In the genomic region with DNA sequence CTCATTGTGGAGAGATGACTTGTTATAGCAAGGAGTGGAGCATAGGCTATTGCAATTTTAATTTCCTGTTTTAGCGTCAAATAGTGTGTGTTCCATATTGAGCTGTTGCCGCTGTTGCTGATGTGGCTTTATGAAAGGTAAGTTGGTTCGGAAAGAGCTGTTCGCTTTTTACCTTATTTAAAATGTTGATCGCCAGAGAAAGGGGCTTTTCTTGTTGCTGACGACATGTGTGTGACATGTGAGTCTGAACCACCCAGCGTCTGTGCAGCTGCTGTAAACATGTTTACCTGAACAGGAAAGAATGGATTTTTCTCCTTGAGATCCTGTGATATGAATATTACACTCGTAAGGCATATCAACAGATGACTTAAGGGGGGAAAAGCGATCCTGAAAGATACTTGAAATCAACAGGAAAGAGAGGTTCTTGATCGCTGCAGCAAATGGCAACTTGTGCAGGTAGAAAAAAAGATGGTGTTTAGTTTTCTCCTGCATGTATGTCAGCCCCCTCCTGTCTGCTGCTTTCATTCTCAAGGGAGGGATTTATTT, we compare ENCODE assay signal across 8 cellular contexts. TPM values are rescaled to one million over a fixed set of nuclear protein-coding genes. Genes with fewer than 3 reads are reported as not detected.
DNase-seq lines count a peak whose midpoint lies in the region; ATAC-seq, FAIRE-seq and TF ChIP-seq lines count a peak whose summit lies in the region.

No MANE protein-coding gene starts in this region.

- TF ChIP-seq CTCF in AG10803 (conservative IDR thresholded peaks at IDR 0.05; ENCODE audit: low read length) (no peak), fibroblast of villous mesenchyme (IDR thresholded peaks at IDR 0.05; ENCODE audit: insufficient read depth, low read depth, low read length) (no peak)

- H3K4me3 ChIP-seq in AG10803 (ENCODE audit: low read length) (peak overlapping the region; percentile 88), fibroblast of villous mesenchyme (ENCODE audit: low read depth, low read length) (peak overlapping the region; percentile 94), skeletal muscle satellite cell (ENCODE audit: low read length) (peak overlapping the region; percentile 83)

- POLR2A ChIA-PET in activated CD4-positive, alpha-beta memory T cell treated with anti-CD3 and anti-CD28 coated beads, Interleukin-2, amount 10 ng/mL, durations not matched to agents 7 days and 5 days (lab: Charles Lee): interaction anchor here (0.9 to 1.0 kb wide), 3 partner anchors 290 to 616 kb away, joined by 3 to 5 read pairs (median 3); a partner anchor contains a TSS

- peak overlapping the region; percentile 94 for H3K4me2 ChIP-seq in skeletal muscle satellite cell (ENCODE audit: low read length)

- H3K4me1 ChIP-seq in skeletal muscle satellite cell (ENCODE audit: control insufficient read depth, insufficient read depth, low read length): peaks cover 41% of the 10 kb centered on the region

- no peak for ATAC-seq in HG02610 (IDR thresholded peaks at IDR 0.05; ENCODE audit: unreplicated experiment)

- H3K36me3 ChIP-seq in skeletal muscle satellite cell (ENCODE audit: insufficient read depth, low read length): no peaks in the 10 kb centered on the region

- H3K36me3 Mint-ChIP-seq in activated CD4-positive, alpha-beta memory T cell treated with anti-CD3 and anti-CD28 coated beads, Interleukin-2, amount 10 ng/mL, durations not matched to agents 7 days and 5 days (ENCODE audit: low read depth): peaks cover 23% of the 10 kb centered on the region

- peak overlapping the region; percentile 88 for H3K4me3 Mint-ChIP-seq in activated CD4-positive, alpha-beta memory T cell treated with anti-CD3 and anti-CD28 coated beads, Interleukin-2, amount 10 ng/mL, durations not matched to agents 7 days and 5 days

- H3K27me3 Mint-ChIP-seq in activated CD4-positive, alpha-beta memory T cell treated with anti-CD3 and anti-CD28 coated beads, Interleukin-2, amount 10 ng/mL, durations not matched to agents 7 days and 5 days: no peaks in the 10 kb centered on the region

- H3K9ac ChIP-seq in skeletal muscle satellite cell (ENCODE audit: low read depth, low read length): peak overlapping the region; percentile 94

- H3K4me1 Mint-ChIP-seq in activated CD4-positive, alpha-beta memory T cell treated with anti-CD3 and anti-CD28 coated beads, Interleukin-2, amount 10 ng/mL, durations not matched to agents 7 days and 5 days: peaks cover 44% of the 10 kb centered on the region

- no peaks in the 10 kb centered on the region for H3K27me3 ChIP-seq in skeletal muscle satellite cell (ENCODE audit: control insufficient read depth, insufficient read depth, low read length)

- CTCF ChIA-PET in activated CD4-positive, alpha-beta memory T cell treated with anti-CD3 and anti-CD28 coated beads, Interleukin-2, amount 10 ng/mL, durations not matched to agents 7 days and 5 days (lab: Charles Lee): interaction anchor here (0.6 to 0.9 kb wide), 3 partner anchors 8 to 289 kb away, joined by 3 to 4 read pairs (median 3); a partner anchor contains a TSS

- H3K27ac Mint-ChIP-seq in activated CD4-positive, alpha-beta memory T cell treated with anti-CD3 and anti-CD28 coated beads, Interleukin-2, amount 10 ng/mL, durations not matched to agents 7 days and 5 days: peak overlapping the region; percentile 96

- no peak for TF ChIP-seq POLR2A in H54 (IDR thresholded peaks at IDR 0.05; ENCODE audit: low read depth, low read length)

- H3K9me3 Mint-ChIP-seq in activated CD4-positive, alpha-beta memory T cell treated with anti-CD3 and anti-CD28 coated beads, Interleukin-2, amount 10 ng/mL, durations not matched to agents 7 days and 5 days: no peaks in the 10 kb centered on the region

- DNase-seq in AG10803 (ENCODE audit: low read depth) (no peak), H54 (ENCODE audit: insufficient read length, low spot score) (no peak), fibroblast of villous mesenchyme (ENCODE audit: low read depth) (peak; percentile 38), GM19238 (ENCODE audit: insufficient read length, low spot score) (no peak), NOMO-1 (lab: John Stamatoyannopoulos, UW; ENCODE audit: unreplicated experiment in 2 of 2) (no peak)
- DNase-seq in activated CD4-positive, alpha-beta memory T cell treated with anti-CD3 and anti-CD28 coated beads, Interleukin-2, amount 10 ng/mL, durations not matched to agents 7 days and 5 days: peak; percentile 21

- no peaks in the 10 kb centered on the region for H3K9me3 ChIP-seq in skeletal muscle satellite cell (replicated peaks; ENCODE audit: low read length)

- peak; percentile 55 for FAIRE-seq in H54 (lab: Jason Lieb, UNC)

RNA-seq across cellular contexts. Expression of a gene that starts 2.5 kb away (rescaled TPM):
- total RNA-seq in activated CD4-positive, alpha-beta memory T cell treated with anti-CD3 and anti-CD28 coated beads, Interleukin-2, amount 10 ng/mL, durations not matched to agents 7 days and 5 days: 10 to 100 TPM; 50.4 to 51.6 TPM
- 73.4 and 89.8 TPM in 2 replicates for total RNA-seq in fibroblast of villous mesenchyme
- 58.8 and 80.6 TPM in 2 replicates for total RNA-seq in skeletal muscle satellite cell (2012; rRNA removed)

Comparison
In these comparisons a context has a peak if more than half of its experiments do, and no peak if none do; other contexts are left out.
1. DNase-seq: peak in activated CD4-positive, alpha-beta memory T cell treated with anti-CD3 and anti-CD28 coated beads, Interleukin-2, amount 10 ng/mL, durations not matched to agents 7 days and 5 days (single experiment) and fibroblast of villous mesenchyme (single experiment); none in AG10803 (single experiment), H54 (single experiment), GM19238 (single experiment) and NOMO-1 (0 of 2).
2. Peak in every context shown above with its lines, with median percentiles within 50 percentile points of each other: H3K4me3 ChIP-seq.